In genomic region chr21:46661211-46661625, GRCh38 we compare ENCODE assay signal across 8 cellular contexts. TPM values are rescaled to one million over a fixed set of nuclear protein-coding genes. Genes with fewer than 3 reads are reported as not detected.
A peak's percentile ranks its signal among the peaks of the same experiment; 100 is the strongest.
DNase-seq lines count a peak whose midpoint lies in the region; ATAC-seq, FAIRE-seq and TF ChIP-seq lines count a peak whose summit lies in the region.

No MANE protein-coding gene starts in this region.

- POLR2A ChIA-PET in activated CD4-positive, alpha-beta memory T cell treated with anti-CD3 and anti-CD28 coated beads, Interleukin-2, amount 10 ng/mL, durations not matched to agents 7 days and 5 days (lab: Charles Lee) = interaction anchor here (1.3 kb wide), 1 partner anchor 26 kb away, joined by 3 read pairs; the partner anchor contains the start of gene PRMT2

- no peak for ATAC-seq in HG03196 (IDR thresholded peaks at IDR 0.05; ENCODE audit: unreplicated experiment)

- no peaks in the 10 kb centered on the region for H3K27me3 Mint-ChIP-seq in activated CD4-positive, alpha-beta memory T cell treated with anti-CD3 and anti-CD28 coated beads, Interleukin-2, amount 10 ng/mL, durations not matched to agents 7 days and 5 days

- H3K4me1 ChIP-seq in muscle layer of colon (ENCODE audit: insufficient read depth, low read length) (peaks cover 4% of the 10 kb centered on the region), vagina (no peaks in the 10 kb centered on the region)

- H3K27ac ChIP-seq in muscle layer of colon (ENCODE audit: low read depth, low read length) (peak overlapping the region; percentile 76), vagina (peak overlapping the region; percentile 62)

- CTCF ChIA-PET in activated CD4-positive, alpha-beta memory T cell treated with anti-CD3 and anti-CD28 coated beads, Interleukin-2, amount 10 ng/mL, durations not matched to agents 7 days and 5 days (lab: Charles Lee) = interaction anchor here (0.6 to 0.7 kb wide), 2 partner anchors 457 to 996 kb away, joined by 3 read pairs; no protein-coding TSS in a partner anchor

- H3K4me3 ChIP-seq in muscle layer of colon (ENCODE audit: low read depth in 1 of 2, low read length in 2 of 2) = peak overlapping the region in 1 of 2 donors; percentile 39
- H3K4me3 ChIP-seq in vagina = peak overlapping the region; percentile 22 to 29

- TF ChIP-seq POLR2A in erythroblast (IDR thresholded peaks at IDR 0.05; ENCODE audit: low read length) = no peak
- no peak for TF ChIP-seq POLR2A in vagina (IDR thresholded peaks at IDR 0.05)

- H3K27me3 ChIP-seq in muscle layer of colon (ENCODE audit: control insufficient read depth in 1 of 2, insufficient read depth in 2 of 2, low read length in 2 of 2) = no peaks in the 10 kb centered on the region
- no peaks in the 10 kb centered on the region for H3K27me3 ChIP-seq in vagina

- H3K4me3 Mint-ChIP-seq in activated CD4-positive, alpha-beta memory T cell treated with anti-CD3 and anti-CD28 coated beads, Interleukin-2, amount 10 ng/mL, durations not matched to agents 7 days and 5 days = peak overlapping the region; percentile 27

- intact Hi-C loops in vagina (cut with DNase I) = no loop called here

- peaks cover 12% of the 10 kb centered on the region for H3K4me1 Mint-ChIP-seq in activated CD4-positive, alpha-beta memory T cell treated with anti-CD3 and anti-CD28 coated beads, Interleukin-2, amount 10 ng/mL, durations not matched to agents 7 days and 5 days

- no peak for FAIRE-seq in urothelium cell line (lab: Jason Lieb, UNC)

- TF ChIP-seq CTCF in vagina (IDR thresholded peaks at IDR 0.05) = peak; percentile 34 to 66 (median 51)

- H3K9me3 Mint-ChIP-seq in activated CD4-positive, alpha-beta memory T cell treated with anti-CD3 and anti-CD28 coated beads, Interleukin-2, amount 10 ng/mL, durations not matched to agents 7 days and 5 days = no peaks in the 10 kb centered on the region

- no peak overlapping the region for H3K9ac ChIP-seq in muscle layer of colon (ENCODE audit: low read length)

- H3K36me3 ChIP-seq in muscle layer of colon (ENCODE audit: insufficient read depth, low read length) = peaks cover 31% of the 10 kb centered on the region
- peaks cover 0 to 19% of the 10 kb centered on the region in 2 donors for H3K36me3 ChIP-seq in vagina

- H3K27ac Mint-ChIP-seq in activated CD4-positive, alpha-beta memory T cell treated with anti-CD3 and anti-CD28 coated beads, Interleukin-2, amount 10 ng/mL, durations not matched to agents 7 days and 5 days = no peak overlapping the region

- peak; percentile 36 for DNase-seq in stimulated activated CD8-positive, alpha-beta memory T cell treated with anti-CD3 and anti-CD28 coated beads, Interleukin-12 subunit alpha, Interleukin-12 subunit beta, amount 100 ng/mL, for 4 hours (ENCODE audit: low read depth)
- DNase-seq in stimulated activated CD8-positive, alpha-beta memory T cell treated with anti-CD3 and anti-CD28 coated beads, Interleukin-4, amount 100 ng/mL, for 48 hours = no peak
- peak; percentile 57 for DNase-seq in activated CD4-positive, alpha-beta memory T cell treated with anti-CD3 and anti-CD28 coated beads, Interleukin-2, amount 10 ng/mL, durations not matched to agents 7 days and 5 days
- DNase-seq in erythroblast (lab: John Stamatoyannopoulos, UW) (peak; percentile 46 to 59), vagina (ENCODE audit: extremely low spot score in 2 of 2) (no peak), urothelium cell line (ENCODE audit: low spot score) (no peak)

- peaks cover 40% of the 10 kb centered on the region for H3K36me3 Mint-ChIP-seq in activated CD4-positive, alpha-beta memory T cell treated with anti-CD3 and anti-CD28 coated beads, Interleukin-2, amount 10 ng/mL, durations not matched to agents 7 days and 5 days (ENCODE audit: low read depth)

- H3K9me3 ChIP-seq in muscle layer of colon (ENCODE audit: low read length) (no peaks in the 10 kb centered on the region), vagina (no peaks in the 10 kb centered on the region)

RNA-seq across cellular contexts. Expression of gene PRMT2, which starts 25.7 kb away (rescaled TPM):
- 100 to 1,000 TPM in 1 of 2 experiments, 10 to 100 TPM in 1; 97.3 to 102 TPM for total RNA-seq in activated CD4-positive, alpha-beta memory T cell treated with anti-CD3 and anti-CD28 coated beads, Interleukin-2, amount 10 ng/mL, durations not matched to agents 7 days and 5 days
- 78.1 TPM for total RNA-seq in vagina

RNA-seq across cellular contexts. Expression of gene S100B, which starts 56.3 kb away (rescaled TPM):
- total RNA-seq in activated CD4-positive, alpha-beta memory T cell treated with anti-CD3 and anti-CD28 coated beads, Interleukin-2, amount 10 ng/mL, durations not matched to agents 7 days and 5 days = not detected
- 19.9 TPM for total RNA-seq in vagina

Comparison
In these comparisons a context has a peak if more than half of its experiments do, and no peak if none do; other contexts are left out.
1. DNase-seq: peak in stimulated activated CD8-positive, alpha-beta memory T cell treated with anti-CD3 and anti-CD28 coated beads, Interleukin-12 subunit alpha, Interleukin-12 subunit beta, amount 100 ng/mL, for 4 hours (single experiment), activated CD4-positive, alpha-beta memory T cell treated with anti-CD3 and anti-CD28 coated beads, Interleukin-2, amount 10 ng/mL, durations not matched to agents 7 days and 5 days (single experiment) and erythroblast (2 of 2); none in stimulated activated CD8-positive, alpha-beta memory T cell treated with anti-CD3 and anti-CD28 coated beads, Interleukin-4, amount 100 ng/mL, for 48 hours (single experiment), vagina (0 of 2) and urothelium cell line (single experiment).
2. RNA of gene S100B, which starts 56.3 kb away (total RNA-seq): 19.9 TPM in vagina (single experiment); not detected in activated CD4-positive, alpha-beta memory T cell treated with anti-CD3 and anti-CD28 coated beads, Interleukin-2, amount 10 ng/mL, durations not matched to agents 7 days and 5 days; every median in the first group is over 10 times any median in the second.